ENCODE assay signal across 6 cellular contexts in genomic region chr1:162204883-162205132, GRCh38.
"Had no signal": no experiment of that assay in that cellular context is flagged by ENCODE, and none has a peak within 500 bp of the region (broad histone marks: within the 10 kb centered on the region; RNA-seq: fewer than 3 reads in every experiment).

No MANE protein-coding gene starts in this region.

- H3K36me3 ChIP-seq: HAP-1 had no signal

- DNase-seq: GOT3, H7, IMR-90 had no signal

- ATAC-seq: HCT116, K562 had no signal

- H3K4me3 ChIP-seq: HAP-1, K562 had no signal
